In the genomic region with DNA sequence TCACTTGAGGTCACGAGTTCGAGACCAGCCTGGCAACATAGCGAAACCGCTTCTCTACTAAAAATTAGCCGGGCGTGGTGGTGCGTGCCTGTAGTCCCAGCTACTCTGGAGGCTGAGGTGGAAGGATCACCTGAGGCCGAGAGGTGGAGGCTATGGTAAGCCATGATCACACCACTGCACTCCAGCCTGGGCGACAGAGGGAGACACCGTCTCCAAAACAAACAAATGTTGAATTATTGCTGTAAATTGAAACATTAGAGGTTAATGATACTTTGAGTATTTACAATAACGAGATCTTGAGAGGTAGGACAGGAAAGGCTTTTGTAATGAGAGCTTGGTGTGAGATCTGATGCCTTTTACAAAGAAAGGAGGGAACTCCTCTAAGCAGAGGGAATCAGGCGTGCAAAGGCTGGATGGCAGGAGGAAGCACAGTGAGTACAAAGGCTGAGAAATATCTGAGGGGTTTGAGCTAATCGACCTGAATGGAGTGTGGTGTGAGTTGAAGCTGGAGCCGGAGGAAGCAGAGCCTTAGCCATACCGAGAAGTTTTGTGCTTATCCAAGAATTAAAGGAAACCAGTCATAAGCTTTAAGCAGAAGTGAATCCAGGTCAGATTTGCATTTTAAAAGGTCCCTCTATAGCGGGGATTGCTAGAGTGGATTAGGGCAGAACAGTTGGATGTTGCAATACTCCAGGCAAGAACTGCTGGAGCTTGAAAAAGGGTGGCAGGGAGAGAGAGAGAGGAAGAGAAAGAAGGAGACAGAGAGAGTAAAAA, we compare ENCODE assay signal across 8 cellular contexts. TPM values are rescaled to one million over a fixed set of nuclear protein-coding genes. Genes with fewer than 3 reads are reported as not detected.
DNase-seq lines count a peak whose midpoint lies in the region; ATAC-seq and TF ChIP-seq lines count a peak whose summit lies in the region.

No MANE protein-coding gene starts in this region.

- H3K4me3 ChIP-seq in AG10803 (ENCODE audit: low read length) (peak overlapping the region; percentile 87), OCI-LY3 (ENCODE audit: low read length) (peak overlapping the region; percentile 89), urinary bladder (ENCODE audit: low read depth, low read length) (peak overlapping the region; percentile 87), mucosa of descending colon (no peak overlapping the region)

- H4K20me1 ChIP-seq in OCI-LY3 (ENCODE audit: insufficient read depth, low read length): peaks cover 3% of the 10 kb centered on the region; the same call in 1 of the 2 replicates

- ATAC-seq in GM18868 (IDR thresholded peaks at IDR 0.05; ENCODE audit: unreplicated experiment) (no peak), mucosa of descending colon (no peak)

- no peaks in the 10 kb centered on the region for H3K27me3 ChIP-seq in OCI-LY3 (ENCODE audit: low read depth, low read length)

- H3K4me1 ChIP-seq in OCI-LY3 (ENCODE audit: low read length) (peaks cover 12% of the 10 kb centered on the region), urinary bladder (ENCODE audit: insufficient read depth) (peaks cover 2% of the 10 kb centered on the region), mucosa of descending colon (ENCODE audit: low read depth) (peaks cover 8% of the 10 kb centered on the region)

- peak overlapping the region; percentile 81 for H3K4me2 ChIP-seq in OCI-LY3 (ENCODE audit: low read length)

- DNase-seq in AG10803 (ENCODE audit: low read depth) (peak; percentile 59), HCEC 1CT (peak; percentile 43), dedifferentiated amniotic fluid mesenchymal stem cell (ENCODE audit: extremely low spot score) (peak; percentile 56), mesenteric fat pad (ENCODE audit: low spot score) (peak; percentile 47), mucosa of descending colon (no peak)

- H3K9ac ChIP-seq in OCI-LY3 (ENCODE audit: low read length): peak overlapping the region; percentile 95

- H3K9me3 ChIP-seq in OCI-LY3 (ENCODE audit: insufficient read depth, low read length): no peaks in the 10 kb centered on the region
- H3K9me3 ChIP-seq in mucosa of descending colon: no peaks in the 10 kb centered on the region

- H3K27ac ChIP-seq in OCI-LY3 (ENCODE audit: low read length) (peak overlapping the region; percentile 69), urinary bladder (ENCODE audit: low read depth) (peak overlapping the region; percentile 95)

- intact Hi-C loops in mucosa of descending colon (cut with DNase I, micrococcal nuclease): no loop called here

- H2AFZ ChIP-seq in OCI-LY3 (ENCODE audit: low read depth, low read length): no peak overlapping the region

- H3K36me3 ChIP-seq in OCI-LY3 (replicated peaks; ENCODE audit: low read depth, low read length) (peaks cover 21% of the 10 kb centered on the region), urinary bladder (ENCODE audit: insufficient read depth) (no peaks in the 10 kb centered on the region), mucosa of descending colon (ENCODE audit: low read depth) (no peaks in the 10 kb centered on the region)

- 40% methylated on average over 16 of the region's 16 CpGs for WGBS in urinary bladder

- H3K79me2 ChIP-seq in OCI-LY3 (ENCODE audit: low read length): peaks cover 79% of the 10 kb centered on the region

- TF ChIP-seq CTCF in AG10803 (conservative IDR thresholded peaks at IDR 0.05; ENCODE audit: low read length) (no peak), OCI-LY3 (IDR thresholded peaks at IDR 0.05; ENCODE audit: low read depth, low read length) (no peak), mucosa of descending colon (IDR thresholded peaks at IDR 0.05) (no peak)

RNA-seq across cellular contexts. Expression of gene RHNO1, which starts 1.1 kb away (rescaled TPM):
- total RNA-seq in mesenteric fat pad (7.1 TPM), urinary bladder (27.4 TPM), mucosa of descending colon (10 to 100 TPM in 2 of 3 donors, 1 to 10 TPM in 1; 8.7 to 20.1 (median 15.5) TPM)
- polyA plus RNA-seq in urinary bladder: 12.0 TPM

RNA-seq across cellular contexts. Expression of gene FOXM1, which starts 1.2 kb away (rescaled TPM):
- total RNA-seq in mesenteric fat pad (0.51 TPM), urinary bladder (6.2 TPM), mucosa of descending colon (10 to 100 TPM in 1 of 3 donors, 1 to 10 TPM in 2; 6.3 to 30.0 (median 7.7) TPM)
- polyA plus RNA-seq in urinary bladder: 0.49 TPM

RNA-seq across cellular contexts. Expression of gene TULP3, which starts 12.5 kb away (rescaled TPM):
- total RNA-seq in mesenteric fat pad (18.0 TPM), urinary bladder (24.3 TPM), mucosa of descending colon (10 to 100 TPM in 1 of 3 donors, 1 to 10 TPM in 2; 7.9 to 18.2 (median 8.2) TPM)
- polyA plus RNA-seq in urinary bladder: 22.8 TPM

RNA-seq across cellular contexts. Expression of gene TEX52, which starts 21.3 kb away (rescaled TPM):
- total RNA-seq in mesenteric fat pad (not detected), urinary bladder (not detected), mucosa of descending colon (not detected)
- polyA plus RNA-seq in urinary bladder: not detected

RNA-seq across cellular contexts. Expression of gene NRIP2, which starts 43.3 kb away (rescaled TPM):
- 1.3 TPM for total RNA-seq in mesenteric fat pad
- total RNA-seq in urinary bladder: 1.7 TPM
- polyA plus RNA-seq in urinary bladder: 4.3 TPM
- 1 to 10 TPM in 1 of 3 donors, under 1 TPM in 2; 0.64 to 2.2 (median 0.96) TPM for total RNA-seq in mucosa of descending colon

Comparison
In these comparisons a context has a peak if more than half of its experiments do, and no peak if none do; other contexts are left out.
1. DNase-seq: peak in AG10803 (single experiment), HCEC 1CT (single experiment), dedifferentiated amniotic fluid mesenchymal stem cell (single experiment) and mesenteric fat pad (single experiment); none in mucosa of descending colon (0 of 3).